ENCODE assay signal across 22 cellular contexts in genomic region chr2:96949701-96950350, GRCh38. TPM values are rescaled to one million over a fixed set of nuclear protein-coding genes. Genes with fewer than 3 reads are reported as not detected.
DNase-seq lines count a peak whose midpoint lies in the region.
"Had no signal": no experiment of that assay in that cellular context is flagged by ENCODE, and none has a peak within 500 bp of the region (broad histone marks: within the 10 kb centered on the region; RNA-seq: fewer than 3 reads in every experiment).

No MANE protein-coding gene starts in this region.

- no peak overlapping the region for H3K4ac ChIP-seq in mesenchymal stem cell (ENCODE audit: low read depth in 1 of 2, low read length in 2 of 2)

- H3K36me3 ChIP-seq in mesenchymal stem cell (ENCODE audit: control insufficient read depth in 1 of 2, insufficient read depth in 2 of 2, low read depth in 1 of 2, low read length in 2 of 2), result no peaks in the 10 kb centered on the region
- H3K36me3 ChIP-seq: ascending aorta, heart left ventricle, left lung, vagina had no signal

- H3K4me3 ChIP-seq in mesenchymal stem cell (ENCODE audit: insufficient read depth in 1 of 2, low read depth in 1 of 2, low read length in 2 of 2), result no peak overlapping the region
- H3K4me3 ChIP-seq: ascending aorta, heart left ventricle, left lung, vagina had no signal

- peaks cover 74 to 75% of the 10 kb centered on the region in 2 experiments for H3K27me3 ChIP-seq in mesenchymal stem cell (ENCODE audit: control insufficient read depth in 1 of 2, insufficient read depth in 1 of 2, low read length in 2 of 2)
- H3K27me3 ChIP-seq: ascending aorta, heart left ventricle, vagina had no signal

- no peaks in the 10 kb centered on the region for H3K79me1 ChIP-seq in mesenchymal stem cell (replicated peaks; ENCODE audit: low read length, poor library complexity, severe bottlenecking)

- no peak overlapping the region for H2AK5ac ChIP-seq in mesenchymal stem cell (ENCODE audit: low read length, severe bottlenecking)

- no peak overlapping the region for H3K14ac ChIP-seq in mesenchymal stem cell (ENCODE audit: low read length in 2 of 2)

- H3K27ac ChIP-seq in cingulate gyrus (ENCODE audit: low read depth, low read length), result peak overlapping the region; percentile 97
- H3K27ac ChIP-seq in mesenchymal stem cell (ENCODE audit: low read length, poor library complexity, severe bottlenecking), result no peak overlapping the region
- H3K27ac ChIP-seq: ascending aorta, left lung, VCaP had no signal

- no peak overlapping the region for H3K9ac ChIP-seq in mesenchymal stem cell (ENCODE audit: low read length)
- H3K9ac ChIP-seq: SK-N-SH had no signal

- no peak overlapping the region for H4K8ac ChIP-seq in mesenchymal stem cell (ENCODE audit: low read length)

- peak overlapping the region; percentile 31 for H4K91ac ChIP-seq in mesenchymal stem cell (ENCODE audit: low read length)

- H2BK15ac ChIP-seq in mesenchymal stem cell (ENCODE audit: low read depth, poor library complexity, severe bottlenecking), result no peak overlapping the region

- H3K9me3 ChIP-seq in mesenchymal stem cell (ENCODE audit: control insufficient read depth, low read length), result no peaks in the 10 kb centered on the region
- H3K9me3 ChIP-seq: ascending aorta, heart left ventricle, left lung, SK-N-SH, vagina had no signal

- peak in 11 of 14 donors; percentile 56 to 88 (median 68) for DNase-seq in C1 segment of cervical spinal cord (lab: John Stamatoyannopoulos, UW)
- DNase-seq in mesenchymal stem cell, result no peak
- peak; percentile 32 for DNase-seq in retina
- DNase-seq in cerebellar cortex (ENCODE audit: low spot score), result no peak
- DNase-seq in D341Med (ENCODE audit: low spot score), result no peak
- DNase-seq in T1000 (lab: John Stamatoyannopoulos, UW), result no peak
- no peak for DNase-seq in activated CD8-positive, alpha-beta memory T cell treated with anti-CD3 and anti-CD28 coated beads for 24 hours
- DNase-seq: activated CD4-positive, alpha-beta T cell treated with anti-CD3 and anti-CD28 coated beads for 48 hours; activated CD8-positive, alpha-beta memory T cell treated with anti-CD3 and anti-CD28 coated beads, Interleukin-2, amount 10 ng/mL, durations not matched to agents 7 days and 5 days; activated naive CD4-positive, alpha-beta T cell treated with anti-CD3 and anti-CD28 coated beads, Interleukin-2, amount 10 ng/mL, durations not matched to agents 7 days and 5 days; activated T-cell treated with anti-CD3 and anti-CD28 coated beads, Interleukin-2, amount 50 U/mL, for 72 hours; H7; NCI-H526; SK-N-SH; T-helper 2 cell had no signal

- no peak overlapping the region for H2BK5ac ChIP-seq in mesenchymal stem cell (ENCODE audit: low read depth, low read length, poor library complexity, severe bottlenecking)

- H3K4me1 ChIP-seq in mesenchymal stem cell (ENCODE audit: control insufficient read depth, insufficient read depth, low read depth, low read length), result peaks cover 4% of the 10 kb centered on the region

- H3K18ac ChIP-seq in mesenchymal stem cell (ENCODE audit: low read depth in 1 of 2, low read length in 2 of 2), result no peak overlapping the region

- no peak overlapping the region for H2BK120ac ChIP-seq in mesenchymal stem cell (ENCODE audit: low read depth, low read length)

- H2BK12ac ChIP-seq in mesenchymal stem cell (ENCODE audit: low read length in 2 of 2), result no peak overlapping the region

- no peak overlapping the region for H3K4me2 ChIP-seq in mesenchymal stem cell (ENCODE audit: low read length, poor library complexity, severe bottlenecking)
- H3K4me2 ChIP-seq: SK-N-SH had no signal

- no peak overlapping the region for H3K23ac ChIP-seq in mesenchymal stem cell (ENCODE audit: low read length in 2 of 2)

- H2AFZ ChIP-seq in mesenchymal stem cell (ENCODE audit: low read depth, low read length), result no peak overlapping the region

- 93% methylated on average over 17 of the region's 17 CpGs for WGBS in mesenchymal stem cell

RNA-seq across cellular contexts. Expression of gene FAM178B, which starts 36.6 kb away (rescaled TPM):
- polyA plus RNA-seq in mesenchymal stem cell (2013, experiment 1 of 2), result not detected
- polyA plus RNA-seq in mesenchymal stem cell (2013, experiment 2 of 2), result not detected
- polyA plus RNA-seq: BJ, SK-N-SH had no signal

Comparison
In these comparisons a context has a peak if more than half of its experiments do, and no peak if none do; other contexts are left out.
1. DNase-seq: peak in C1 segment of cervical spinal cord (11 of 14) and retina (single experiment); none in mesenchymal stem cell (single experiment), cerebellar cortex (single experiment), D341Med (single experiment), T1000 (single experiment) and activated CD8-positive, alpha-beta memory T cell treated with anti-CD3 and anti-CD28 coated beads for 24 hours (single experiment).